ENCODE assay signal across 8 cellular contexts in genomic region chr10:63217120-63217605, GRCh38.
DNase-seq lines count a peak whose midpoint lies in the region; ATAC-seq and TF ChIP-seq lines count a peak whose summit lies in the region.

No MANE protein-coding gene starts in this region.

- H3K9me3 ChIP-seq in PC-9 (ENCODE audit: insufficient read depth, low read depth) = peaks cover 5% of the 10 kb centered on the region; the same call in 1 of the 2 replicates
- H3K9me3 ChIP-seq in colonic mucosa = no peaks in the 10 kb centered on the region
- H3K9me3 ChIP-seq in lung (ENCODE audit: control insufficient read depth in 2 of 2, insufficient read depth in 1 of 2, low read length in 1 of 2) = no peaks in the 10 kb centered on the region

- POLR2A ChIA-PET in PC-9 (lab: Charles Lee; ENCODE audit: unreplicated experiment) = interaction anchor here (0.6 to 0.7 kb wide), 2 partner anchors 43 to 394 kb away, joined by 7 to 10 read pairs; no protein-coding TSS in a partner anchor

- ATAC-seq in GM19463 (IDR thresholded peaks at IDR 0.05; ENCODE audit: unreplicated experiment) (peak; percentile 85), HG03558 (IDR thresholded peaks at IDR 0.05; ENCODE audit: extremely low read depth, unreplicated experiment) (peak; percentile 73), lung (ENCODE audit: insufficient read depth, low FRiP score) (no peak)

- 7% methylated on average over 3 of the region's 3 CpGs for WGBS in lung, 2 donors

- H3K9me2 ChIP-seq in PC-9 (ENCODE audit: insufficient read depth) = no peaks in the 10 kb centered on the region

- H3K4me1 ChIP-seq in PC-9 (replicated peaks; ENCODE audit: insufficient read depth) (no peaks in the 10 kb centered on the region), colonic mucosa (peaks cover 4% of the 10 kb centered on the region), lung (ENCODE audit: control insufficient read depth in 2 of 2, insufficient read depth in 2 of 2, low read length in 2 of 2) (peaks cover 2% of the 10 kb centered on the region in 2 donors)

- no TSS peak for BruUV-seq in PC-9 (replicated peaks; lab: Mats Ljungman, UMichigan)

- H3K36me3 ChIP-seq in PC-9 (ENCODE audit: low read depth) = peaks cover 30% of the 10 kb centered on the region; the same call in 1 of the 2 replicates
- no peaks in the 10 kb centered on the region for H3K36me3 ChIP-seq in colonic mucosa
- peaks cover 7 to 8% of the 10 kb centered on the region in 2 donors for H3K36me3 ChIP-seq in lung (ENCODE audit: control insufficient read depth in 2 of 2, insufficient read depth in 2 of 2, low read length in 2 of 2)

- H3K4me2 ChIP-seq in PC-9 = no peak overlapping the region

- TF ChIP-seq CTCF in PC-9 (conservative IDR thresholded peaks at IDR 0.05) (peak; percentile 91), colonic mucosa (IDR thresholded peaks at IDR 0.05) (peak; percentile 75), lung (IDR thresholded peaks at IDR 0.05; ENCODE audit: control extremely low read depth, extremely low read depth) (peak; percentile 56)

- H3K4me3 ChIP-seq in PC-9 (no peak overlapping the region), colonic mucosa (no peak overlapping the region), lung (no peak overlapping the region)

- H3K9ac ChIP-seq in colonic mucosa (ENCODE audit: low read depth in 2 of 2, low read length in 2 of 2) = no peak overlapping the region

- H3K27ac ChIP-seq in PC-9 = peak overlapping the region; percentile 0; the same call in 1 of the 2 replicates
- no peak overlapping the region for H3K27ac ChIP-seq in colonic mucosa
- no peak overlapping the region for H3K27ac ChIP-seq in lung (ENCODE audit: low read depth in 1 of 2, low read length in 1 of 2)

- H3F3A ChIP-seq in PC-9 (ENCODE audit: insufficient read depth, low read depth) = peaks cover 21% of the 10 kb centered on the region

- H2AFZ ChIP-seq in PC-9 = no peak overlapping the region

- intact Hi-C loops in PC-9 (cut with micrococcal nuclease; ENCODE audit: unreplicated experiment) = loop anchor here (1.0 to 5.0 kb wide), 5 partner anchors 52 to 503 kb away; partner anchors contain the start of gene JMJD1C
- intact Hi-C loops in colonic mucosa (cut with DNase I) = loop anchor here (10.0 kb wide), 1 partner anchor 418 kb away; no protein-coding TSS in a partner anchor

- no peaks in the 10 kb centered on the region for H3K27me3 ChIP-seq in PC-9 (ENCODE audit: insufficient read depth, low read depth)
- no peaks in the 10 kb centered on the region for H3K27me3 ChIP-seq in colonic mucosa
- H3K27me3 ChIP-seq in lung (ENCODE audit: control insufficient read depth, insufficient read depth) = no peaks in the 10 kb centered on the region

- peaks cover 31% of the 10 kb centered on the region; the same call in 1 of the 2 replicates for H4K20me1 ChIP-seq in PC-9 (ENCODE audit: insufficient read depth)

- CTCF ChIA-PET in PC-9 (lab: Charles Lee) = interaction anchor here (0.5 to 2.4 kb wide), 6 partner anchors 51 to 548 kb away, joined by 3 to 9 read pairs (median 6); no protein-coding TSS in a partner anchor

- DNase-seq in NCI-H510A treated with DMSO at 0.1 percent for 48 hours (lab: John Stamatoyannopoulos, UW) (peak; percentile 40), NCI-H510A (lab: John Stamatoyannopoulos, UW) (no peak), PC-9 (peak in 1 of 2 experiments; percentile 64), colonic mucosa (no peak), lung (ENCODE audit: low spot score) (no peak)
- no peak for DNase-seq in activated effector memory CD4-positive, alpha-beta T cell treated with anti-CD3 and anti-CD28 coated beads, Interleukin-2, amount 50 U/mL, for 16 hours

- H3K79me2 ChIP-seq in PC-9 (ENCODE audit: low read depth) = peaks cover 54% of the 10 kb centered on the region
